ENCODE assay signal across 1 cellular context in the genomic region with DNA sequence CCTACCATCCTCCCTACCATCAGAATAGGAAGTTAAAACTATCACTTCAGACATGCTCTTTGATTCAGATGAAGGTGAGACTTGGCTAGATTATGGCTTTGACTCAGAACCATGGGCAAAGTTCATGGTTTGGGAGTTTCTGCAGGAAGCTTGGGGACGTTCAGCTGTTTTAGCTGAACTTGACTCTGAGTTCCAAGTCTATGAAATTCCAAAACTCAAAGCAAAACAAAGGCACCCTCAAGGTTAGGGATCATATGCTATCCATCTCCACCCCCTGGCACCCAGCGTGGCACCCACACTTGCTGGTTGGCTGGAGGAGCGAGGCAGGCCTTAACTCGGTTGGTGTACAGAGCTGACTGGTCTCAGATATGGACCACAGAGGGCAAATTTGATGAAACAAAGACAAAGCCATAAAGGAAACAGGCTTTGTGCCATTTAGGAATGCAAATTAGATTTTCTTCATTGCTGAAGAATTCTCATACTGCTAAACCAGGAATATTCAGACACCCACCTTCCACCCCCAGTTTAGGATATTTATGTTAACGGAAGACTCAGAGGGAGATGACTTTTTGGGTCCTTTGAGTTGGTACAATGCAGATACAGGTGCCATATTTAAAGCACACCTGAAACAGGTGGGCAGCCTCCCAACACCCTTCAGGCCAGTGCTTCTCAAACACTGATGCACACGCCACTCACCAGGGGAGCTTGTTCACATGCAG.
TF ChIP-seq lines count a peak whose summit lies in the region.

No MANE protein-coding gene starts in this region.

TF ChIP-seq in HepG2, 621 proteins besides CTCF, POLR2A, EP300 and RAD21 (continued from another document and continues in another):
- TF ChIP-seq, protein P1, sequence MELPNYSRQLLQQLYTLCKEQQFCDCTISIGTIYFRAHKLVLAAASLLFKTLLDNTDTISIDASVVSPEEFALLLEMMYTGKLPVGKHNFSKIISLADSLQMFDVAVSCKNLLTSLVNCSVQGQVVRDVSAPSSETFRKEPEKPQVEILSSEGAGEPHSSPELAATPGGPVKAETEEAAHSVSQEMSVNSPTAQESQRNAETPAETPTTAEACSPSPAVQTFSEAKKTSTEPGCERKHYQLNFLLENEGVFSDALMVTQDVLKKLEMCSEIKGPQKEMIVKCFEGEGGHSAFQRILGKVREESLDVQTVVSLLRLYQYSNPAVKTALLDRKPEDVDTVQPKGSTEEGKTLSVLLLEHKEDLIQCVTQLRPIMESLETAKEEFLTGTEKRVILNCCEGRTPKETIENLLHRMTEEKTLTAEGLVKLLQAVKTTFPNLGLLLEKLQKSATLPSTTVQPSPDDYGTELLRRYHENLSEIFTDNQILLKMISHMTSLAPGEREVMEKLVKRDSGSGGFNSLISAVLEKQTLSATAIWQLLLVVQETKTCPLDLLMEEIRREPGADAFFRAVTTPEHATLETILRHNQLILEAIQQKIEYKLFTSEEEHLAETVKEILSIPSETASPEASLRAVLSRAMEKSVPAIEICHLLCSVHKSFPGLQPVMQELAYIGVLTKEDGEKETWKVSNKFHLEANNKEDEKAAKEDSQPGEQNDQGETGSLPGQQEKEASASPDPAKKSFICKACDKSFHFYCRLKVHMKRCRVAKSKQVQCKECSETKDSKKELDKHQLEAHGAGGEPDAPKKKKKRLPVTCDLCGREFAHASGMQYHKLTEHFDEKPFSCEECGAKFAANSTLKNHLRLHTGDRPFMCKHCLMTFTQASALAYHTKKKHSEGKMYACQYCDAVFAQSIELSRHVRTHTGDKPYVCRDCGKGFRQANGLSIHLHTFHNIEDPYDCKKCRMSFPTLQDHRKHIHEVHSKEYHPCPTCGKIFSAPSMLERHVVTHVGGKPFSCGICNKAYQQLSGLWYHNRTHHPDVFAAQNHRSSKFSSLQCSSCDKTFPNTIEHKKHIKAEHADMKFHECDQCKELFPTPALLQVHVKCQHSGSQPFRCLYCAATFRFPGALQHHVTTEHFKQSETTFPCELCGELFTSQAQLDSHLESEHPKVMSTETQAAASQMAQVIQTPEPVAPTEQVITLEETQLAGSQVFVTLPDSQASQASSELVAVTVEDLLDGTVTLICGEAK (IDR thresholded peaks at IDR 0.05): no peak
- TF ChIP-seq, protein P1 (CRISPR knock-in tag; IDR thresholded peaks at IDR 0.05): no peak
- TF ChIP-seq ZNF598 (CRISPR knock-in tag; IDR thresholded peaks at IDR 0.05; ENCODE audit: borderline replicate concordance): no peak
- TF ChIP-seq SOX6 (IDR thresholded peaks at IDR 0.05): no peak
- no peak for TF ChIP-seq SOX6 (CRISPR knock-in tag; IDR thresholded peaks at IDR 0.05)
- TF ChIP-seq SALL1 (CRISPR knock-in tag; IDR thresholded peaks at IDR 0.05): peak; percentile 68
- TF ChIP-seq ZNF251 (CRISPR knock-in tag; IDR thresholded peaks at IDR 0.05): no peak
- TF ChIP-seq, protein P2, sequence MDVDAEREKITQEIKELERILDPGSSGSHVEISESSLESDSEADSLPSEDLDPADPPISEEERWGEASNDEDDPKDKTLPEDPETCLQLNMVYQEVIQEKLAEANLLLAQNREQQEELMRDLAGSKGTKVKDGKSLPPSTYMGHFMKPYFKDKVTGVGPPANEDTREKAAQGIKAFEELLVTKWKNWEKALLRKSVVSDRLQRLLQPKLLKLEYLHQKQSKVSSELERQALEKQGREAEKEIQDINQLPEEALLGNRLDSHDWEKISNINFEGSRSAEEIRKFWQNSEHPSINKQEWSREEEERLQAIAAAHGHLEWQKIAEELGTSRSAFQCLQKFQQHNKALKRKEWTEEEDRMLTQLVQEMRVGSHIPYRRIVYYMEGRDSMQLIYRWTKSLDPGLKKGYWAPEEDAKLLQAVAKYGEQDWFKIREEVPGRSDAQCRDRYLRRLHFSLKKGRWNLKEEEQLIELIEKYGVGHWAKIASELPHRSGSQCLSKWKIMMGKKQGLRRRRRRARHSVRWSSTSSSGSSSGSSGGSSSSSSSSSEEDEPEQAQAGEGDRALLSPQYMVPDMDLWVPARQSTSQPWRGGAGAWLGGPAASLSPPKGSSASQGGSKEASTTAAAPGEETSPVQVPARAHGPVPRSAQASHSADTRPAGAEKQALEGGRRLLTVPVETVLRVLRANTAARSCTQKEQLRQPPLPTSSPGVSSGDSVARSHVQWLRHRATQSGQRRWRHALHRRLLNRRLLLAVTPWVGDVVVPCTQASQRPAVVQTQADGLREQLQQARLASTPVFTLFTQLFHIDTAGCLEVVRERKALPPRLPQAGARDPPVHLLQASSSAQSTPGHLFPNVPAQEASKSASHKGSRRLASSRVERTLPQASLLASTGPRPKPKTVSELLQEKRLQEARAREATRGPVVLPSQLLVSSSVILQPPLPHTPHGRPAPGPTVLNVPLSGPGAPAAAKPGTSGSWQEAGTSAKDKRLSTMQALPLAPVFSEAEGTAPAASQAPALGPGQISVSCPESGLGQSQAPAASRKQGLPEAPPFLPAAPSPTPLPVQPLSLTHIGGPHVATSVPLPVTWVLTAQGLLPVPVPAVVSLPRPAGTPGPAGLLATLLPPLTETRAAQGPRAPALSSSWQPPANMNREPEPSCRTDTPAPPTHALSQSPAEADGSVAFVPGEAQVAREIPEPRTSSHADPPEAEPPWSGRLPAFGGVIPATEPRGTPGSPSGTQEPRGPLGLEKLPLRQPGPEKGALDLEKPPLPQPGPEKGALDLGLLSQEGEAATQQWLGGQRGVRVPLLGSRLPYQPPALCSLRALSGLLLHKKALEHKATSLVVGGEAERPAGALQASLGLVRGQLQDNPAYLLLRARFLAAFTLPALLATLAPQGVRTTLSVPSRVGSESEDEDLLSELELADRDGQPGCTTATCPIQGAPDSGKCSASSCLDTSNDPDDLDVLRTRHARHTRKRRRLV (CRISPR knock-in tag; IDR thresholded peaks at IDR 0.05): no peak
- TF ChIP-seq TBX3 (IDR thresholded peaks at IDR 0.05; ENCODE audit: borderline replicate concordance): no peak
- no peak for TF ChIP-seq CENPT (CRISPR knock-in tag; IDR thresholded peaks at IDR 0.05; ENCODE audit: low read depth)
- TF ChIP-seq ZBTB1 (CRISPR knock-in tag; IDR thresholded peaks at IDR 0.05; ENCODE audit: borderline replicate concordance): no peak
- 0 out of 2 replicates have a peak, but pooled peaks have one; percentile 14 for TF ChIP-seq HMG20A (CRISPR knock-in tag; IDR thresholded peaks at IDR 0.05; ENCODE audit: borderline replicate concordance)
- TF ChIP-seq, protein P3, sequence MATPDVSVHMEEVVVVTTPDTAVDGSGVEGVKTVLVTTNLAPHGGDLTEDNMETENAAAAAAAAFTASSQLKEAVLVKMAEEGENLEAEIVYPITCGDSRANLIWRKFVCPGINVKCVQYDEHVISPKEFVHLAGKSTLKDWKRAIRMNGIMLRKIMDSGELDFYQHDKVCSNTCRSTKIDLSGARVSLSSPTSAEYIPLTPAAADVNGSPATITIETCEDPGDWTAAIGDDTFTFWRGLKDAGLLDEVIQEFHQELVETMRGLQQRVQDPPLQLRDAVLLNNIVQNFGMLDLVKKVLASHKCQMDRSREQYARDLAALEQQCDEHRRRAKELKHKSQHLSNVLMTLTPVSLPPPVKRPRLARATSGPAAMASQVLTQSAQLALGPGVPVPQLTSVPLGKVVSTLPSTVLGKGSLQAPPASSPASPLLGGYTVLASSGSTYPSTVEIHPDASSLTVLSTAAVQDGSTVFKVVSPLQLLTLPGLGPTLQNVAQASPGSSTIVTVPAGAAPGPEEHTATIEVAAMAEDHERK (CRISPR knock-in tag; IDR thresholded peaks at IDR 0.05; ENCODE audit: low read depth): no peak
- TF ChIP-seq HOXA7 (CRISPR knock-in tag; IDR thresholded peaks at IDR 0.05): no peak
- no peak for TF ChIP-seq DNMT3B (CRISPR knock-in tag; conservative IDR thresholded peaks at IDR 0.05)
- TF ChIP-seq, protein P4, sequence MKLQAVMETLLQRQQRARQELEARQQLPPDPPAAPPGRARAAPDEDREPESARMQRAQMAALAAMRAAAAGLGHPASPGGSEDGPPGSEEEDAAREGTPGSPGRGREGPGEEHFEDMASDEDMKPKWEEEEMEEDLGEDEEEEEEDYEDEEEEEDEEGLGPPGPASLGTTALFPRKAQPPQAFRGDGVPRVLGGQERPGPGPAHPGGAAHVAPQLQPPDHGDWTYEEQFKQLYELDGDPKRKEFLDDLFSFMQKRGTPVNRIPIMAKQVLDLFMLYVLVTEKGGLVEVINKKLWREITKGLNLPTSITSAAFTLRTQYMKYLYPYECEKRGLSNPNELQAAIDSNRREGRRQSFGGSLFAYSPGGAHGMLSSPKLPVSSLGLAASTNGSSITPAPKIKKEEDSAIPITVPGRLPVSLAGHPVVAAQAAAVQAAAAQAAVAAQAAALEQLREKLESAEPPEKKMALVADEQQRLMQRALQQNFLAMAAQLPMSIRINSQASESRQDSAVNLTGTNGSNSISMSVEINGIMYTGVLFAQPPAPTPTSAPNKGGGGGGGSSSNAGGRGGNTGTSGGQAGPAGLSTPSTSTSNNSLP (IDR thresholded peaks at IDR 0.05; ENCODE audit: low read depth, low read length): no peak
- TF ChIP-seq, protein P5, sequence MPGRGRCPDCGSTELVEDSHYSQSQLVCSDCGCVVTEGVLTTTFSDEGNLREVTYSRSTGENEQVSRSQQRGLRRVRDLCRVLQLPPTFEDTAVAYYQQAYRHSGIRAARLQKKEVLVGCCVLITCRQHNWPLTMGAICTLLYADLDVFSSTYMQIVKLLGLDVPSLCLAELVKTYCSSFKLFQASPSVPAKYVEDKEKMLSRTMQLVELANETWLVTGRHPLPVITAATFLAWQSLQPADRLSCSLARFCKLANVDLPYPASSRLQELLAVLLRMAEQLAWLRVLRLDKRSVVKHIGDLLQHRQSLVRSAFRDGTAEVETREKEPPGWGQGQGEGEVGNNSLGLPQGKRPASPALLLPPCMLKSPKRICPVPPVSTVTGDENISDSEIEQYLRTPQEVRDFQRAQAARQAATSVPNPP (CRISPR knock-in tag; IDR thresholded peaks at IDR 0.05): no peak
- TF ChIP-seq FOXJ3 (CRISPR knock-in tag; IDR thresholded peaks at IDR 0.05; ENCODE audit: borderline replicate concordance): no peak
- TF ChIP-seq HOXA5 (CRISPR knock-in tag; IDR thresholded peaks at IDR 0.05): no peak
- no peak for TF ChIP-seq ZNF773 (CRISPR knock-in tag; IDR thresholded peaks at IDR 0.05; ENCODE audit: borderline replicate concordance)
- no peak for TF ChIP-seq NR2F1 (CRISPR knock-in tag; IDR thresholded peaks at IDR 0.05)
- no peak for TF ChIP-seq MEIS2 (CRISPR knock-in tag; IDR thresholded peaks at IDR 0.05)
- TF ChIP-seq NFKBIZ (CRISPR knock-in tag; IDR thresholded peaks at IDR 0.05): no peak
- TF ChIP-seq NR2F2 (IDR thresholded peaks at IDR 0.05; ENCODE audit: borderline replicate concordance, low read depth): 0 out of 2 replicates have a peak, but pooled peaks have one; percentile 24
- no peak for TF ChIP-seq RBM39 (IDR thresholded peaks at IDR 0.05; ENCODE audit: low read depth, low read length, poor library complexity, severe bottlenecking)
- no peak for TF ChIP-seq KAT7 (CRISPR knock-in tag; IDR thresholded peaks at IDR 0.05; ENCODE audit: borderline replicate concordance)
- TF ChIP-seq PPARG (CRISPR knock-in tag; conservative IDR thresholded peaks at IDR 0.05): peak; percentile 60; the same call in 1 of the 2 replicates
- no peak for TF ChIP-seq ZNF567 (CRISPR knock-in tag; IDR thresholded peaks at IDR 0.05; ENCODE audit: borderline replicate concordance)
- TF ChIP-seq TCF12 (IDR thresholded peaks at IDR 0.05): no peak
- TF ChIP-seq TCF12 (CRISPR knock-in tag; IDR thresholded peaks at IDR 0.05): no peak
- TF ChIP-seq SNAPC2 (CRISPR knock-in tag; IDR thresholded peaks at IDR 0.05): no peak
- TF ChIP-seq SRY (CRISPR knock-in tag; IDR thresholded peaks at IDR 0.05): no peak
- TF ChIP-seq, protein P6, sequence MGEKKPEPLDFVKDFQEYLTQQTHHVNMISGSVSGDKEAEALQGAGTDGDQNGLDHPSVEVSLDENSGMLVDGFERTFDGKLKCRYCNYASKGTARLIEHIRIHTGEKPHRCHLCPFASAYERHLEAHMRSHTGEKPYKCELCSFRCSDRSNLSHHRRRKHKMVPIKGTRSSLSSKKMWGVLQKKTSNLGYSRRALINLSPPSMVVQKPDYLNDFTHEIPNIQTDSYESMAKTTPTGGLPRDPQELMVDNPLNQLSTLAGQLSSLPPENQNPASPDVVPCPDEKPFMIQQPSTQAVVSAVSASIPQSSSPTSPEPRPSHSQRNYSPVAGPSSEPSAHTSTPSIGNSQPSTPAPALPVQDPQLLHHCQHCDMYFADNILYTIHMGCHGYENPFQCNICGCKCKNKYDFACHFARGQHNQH (CRISPR knock-in tag; IDR thresholded peaks at IDR 0.05): no peak
- TF ChIP-seq, protein P7, sequence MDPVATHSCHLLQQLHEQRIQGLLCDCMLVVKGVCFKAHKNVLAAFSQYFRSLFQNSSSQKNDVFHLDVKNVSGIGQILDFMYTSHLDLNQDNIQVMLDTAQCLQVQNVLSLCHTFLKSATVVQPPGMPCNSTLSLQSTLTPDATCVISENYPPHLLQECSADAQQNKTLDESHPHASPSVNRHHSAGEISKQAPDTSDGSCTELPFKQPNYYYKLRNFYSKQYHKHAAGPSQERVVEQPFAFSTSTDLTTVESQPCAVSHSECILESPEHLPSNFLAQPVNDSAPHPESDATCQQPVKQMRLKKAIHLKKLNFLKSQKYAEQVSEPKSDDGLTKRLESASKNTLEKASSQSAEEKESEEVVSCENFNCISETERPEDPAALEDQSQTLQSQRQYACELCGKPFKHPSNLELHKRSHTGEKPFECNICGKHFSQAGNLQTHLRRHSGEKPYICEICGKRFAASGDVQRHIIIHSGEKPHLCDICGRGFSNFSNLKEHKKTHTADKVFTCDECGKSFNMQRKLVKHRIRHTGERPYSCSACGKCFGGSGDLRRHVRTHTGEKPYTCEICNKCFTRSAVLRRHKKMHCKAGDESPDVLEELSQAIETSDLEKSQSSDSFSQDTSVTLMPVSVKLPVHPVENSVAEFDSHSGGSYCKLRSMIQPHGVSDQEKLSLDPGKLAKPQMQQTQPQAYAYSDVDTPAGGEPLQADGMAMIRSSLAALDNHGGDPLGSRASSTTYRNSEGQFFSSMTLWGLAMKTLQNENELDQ (CRISPR knock-in tag; IDR thresholded peaks at IDR 0.05; ENCODE audit: borderline replicate concordance): no peak
- TF ChIP-seq XBP1 (CRISPR knock-in tag; IDR thresholded peaks at IDR 0.05): no peak
- no peak for TF ChIP-seq GZF1 (CRISPR knock-in tag; IDR thresholded peaks at IDR 0.05)
